20 cellular contexts compared by ENCODE assay signal in genomic region chr2:52933878-52934277, GRCh38.
A peak's percentile ranks its signal among the peaks of the same experiment; 100 is the strongest.
DNase-seq lines count a peak whose midpoint lies in the region; ATAC-seq and TF ChIP-seq lines count a peak whose summit lies in the region.
"Had no signal": no experiment of that assay in that cellular context is flagged by ENCODE, and none has a peak within 500 bp of the region (broad histone marks: within the 10 kb centered on the region; RNA-seq: fewer than 3 reads in every experiment).

No MANE protein-coding gene starts in this region.

- peak overlapping the region; percentile 54 for H3K4me3 Mint-ChIP-seq in MCF 10A (ENCODE audit: unreplicated experiment)
- H3K4me3 Mint-ChIP-seq in effector memory CD8-positive, alpha-beta T cell, result no peak overlapping the region
- H3K4me3 Mint-ChIP-seq: activated CD8-positive, alpha-beta T cell treated with anti-CD3 and anti-CD28 coated beads for 36 hours; naive thymus-derived CD4-positive, alpha-beta T cell; stimulated activated naive CD8-positive, alpha-beta T cell treated with anti-CD3 and anti-CD28 coated beads, Interleukin-15, Interleukin-2, amounts not matched to agents 100 ng/mL and 50 ng/mL, for 24 hours had no signal

- H3K9me2 ChIP-seq in MM.1S (replicated peaks; ENCODE audit: insufficient read depth, low read length), result no peaks in the 10 kb centered on the region
- no peaks in the 10 kb centered on the region for H3K9me2 ChIP-seq in hepatocyte (replicated peaks; ENCODE audit: insufficient read depth)

- peaks cover 36% of the 10 kb centered on the region for H3K4me1 Mint-ChIP-seq in MCF 10A (ENCODE audit: insufficient read depth, unreplicated experiment)
- H3K4me1 Mint-ChIP-seq in effector memory CD8-positive, alpha-beta T cell (ENCODE audit: low read depth in 2 of 2), result peaks cover 0 to 2% of the 10 kb centered on the region in 2 donors

- H3K4me2 ChIP-seq in MM.1S (ENCODE audit: low read depth, low read length) (peak overlapping the region; percentile 80; the same call in 1 of the 2 replicates), hepatocyte (peak overlapping the region; percentile 8)

- 73% methylated on average over 2 of the region's 2 CpGs for WGBS in hepatocyte (ENCODE audit: low lambda C conversion rate, missing lambda C conversion rate)

- H3F3A ChIP-seq in MM.1S (ENCODE audit: insufficient read depth, low read length), result peaks cover 17% of the 10 kb centered on the region

- DNase-seq in MM.1S, result no peak
- DNase-seq in MCF 10A (ENCODE audit: unreplicated experiment), result peak; percentile 21
- no peak for DNase-seq in hepatocyte (ENCODE audit: low spot score)
- no peak for DNase-seq in sciatic nerve (ENCODE audit: low spot score)
- no peak for DNase-seq in NCI-H446 treated with DMSO at 0.1 percent for 48 hours (lab: John Stamatoyannopoulos, UW)
- no peak for DNase-seq in substantia nigra (lab: John Stamatoyannopoulos, UW)
- DNase-seq in effector memory CD8-positive, alpha-beta T cell, result no peak
- DNase-seq: activated CD8-positive, alpha-beta T cell treated with anti-CD3 and anti-CD28 coated beads for 36 hours; activated naive CD4-positive, alpha-beta T cell; BE2C; COR-L47; DND-41; effector memory CD4-positive, alpha-beta T cell; naive thymus-derived CD4-positive, alpha-beta T cell; NCI-H1105; NCI-H2081; posterior cingulate gyrus; stimulated activated CD4-positive, alpha-beta T cell treated with anti-CD3 and anti-CD28 coated beads, Interleukin-2, amount 100 ng/mL, for 24 hours had no signal

- peaks cover 8% of the 10 kb centered on the region for H3K36me3 Mint-ChIP-seq in MCF 10A (ENCODE audit: insufficient read depth, unreplicated experiment)
- H3K36me3 Mint-ChIP-seq in effector memory CD8-positive, alpha-beta T cell (ENCODE audit: insufficient read depth), result no peaks in the 10 kb centered on the region
- H3K36me3 Mint-ChIP-seq: naive thymus-derived CD4-positive, alpha-beta T cell had no signal

- intact Hi-C loops in MCF 10A (cut with micrococcal nuclease) (no loop called here), sciatic nerve (cut with DNase I) (no loop called here)

- ATAC-seq in sciatic nerve, result peak; percentile 13
- ATAC-seq in effector memory CD8-positive, alpha-beta T cell (replicated peaks), result no peak
- ATAC-seq: activated CD4-positive, CD25-positive, alpha-beta regulatory T cell treated with anti-CD3 and anti-CD28 coated beads, Interleukin-2, amount 50 U/mL, for 24 hours; activated CD8-positive, alpha-beta T cell treated with anti-CD3 and anti-CD28 coated beads for 36 hours; naive thymus-derived CD4-positive, alpha-beta T cell had no signal

- H3K4me1 ChIP-seq in MM.1S (ENCODE audit: low read length), result peaks cover 27% of the 10 kb centered on the region
- peaks cover 9% of the 10 kb centered on the region for H3K4me1 ChIP-seq in hepatocyte (ENCODE audit: insufficient read depth)
- H3K4me1 ChIP-seq: BE2C had no signal

- H2AFZ ChIP-seq in MM.1S (ENCODE audit: low read length), result no peak overlapping the region
- peak overlapping the region; percentile 16 for H2AFZ ChIP-seq in hepatocyte

- H3K27me3 Mint-ChIP-seq in MCF 10A (ENCODE audit: insufficient read depth, unreplicated experiment), result no peaks in the 10 kb centered on the region
- H3K27me3 Mint-ChIP-seq in effector memory CD8-positive, alpha-beta T cell, result no peaks in the 10 kb centered on the region
- H3K27me3 Mint-ChIP-seq: activated CD8-positive, alpha-beta T cell treated with anti-CD3 and anti-CD28 coated beads for 36 hours; naive thymus-derived CD4-positive, alpha-beta T cell; stimulated activated naive CD8-positive, alpha-beta T cell treated with anti-CD3 and anti-CD28 coated beads, Interleukin-15, Interleukin-2, amounts not matched to agents 100 ng/mL and 50 ng/mL, for 24 hours had no signal

- TF ChIP-seq CTCF in MM.1S (IDR thresholded peaks at IDR 0.05; ENCODE audit: low read length), result no peak
- TF ChIP-seq CTCF in MCF 10A (IDR thresholded peaks at IDR 0.05; ENCODE audit: unreplicated experiment), result no peak
- no peak for TF ChIP-seq CTCF in hepatocyte (IDR thresholded peaks at IDR 0.05; ENCODE audit: poor library complexity)

- H3K9me3 ChIP-seq in MM.1S (replicated peaks; ENCODE audit: insufficient read depth, low read length), result no peaks in the 10 kb centered on the region
- H3K9me3 ChIP-seq in hepatocyte (ENCODE audit: low read depth), result no peaks in the 10 kb centered on the region
- H3K9me3 ChIP-seq: BE2C had no signal

- H3K27ac ChIP-seq in MM.1S (ENCODE audit: low read length), result no peak overlapping the region
- peak overlapping the region; percentile 47 for H3K27ac ChIP-seq in hepatocyte
- H3K27ac ChIP-seq in substantia nigra (ENCODE audit: low read depth, low read length, poor library complexity, severe bottlenecking), result no peak overlapping the region

- no peak overlapping the region for H3K9ac ChIP-seq in MM.1S (ENCODE audit: low read length)

- peak overlapping the region; percentile 93 for H3K27ac Mint-ChIP-seq in MCF 10A (ENCODE audit: low read depth, unreplicated experiment)
- no peak overlapping the region for H3K27ac Mint-ChIP-seq in effector memory CD8-positive, alpha-beta T cell
- H3K27ac Mint-ChIP-seq: activated CD8-positive, alpha-beta T cell treated with anti-CD3 and anti-CD28 coated beads for 36 hours; naive thymus-derived CD4-positive, alpha-beta T cell; stimulated activated naive CD8-positive, alpha-beta T cell treated with anti-CD3 and anti-CD28 coated beads, Interleukin-15, Interleukin-2, amounts not matched to agents 100 ng/mL and 50 ng/mL, for 24 hours had no signal

- POLR2A ChIA-PET in MCF 10A (lab: Yijun Ruan, JAX), result no interaction called here

- TSS peak; percentile 91 for BruUV-seq in MCF 10A (replicated peaks; lab: Mats Ljungman, UMichigan)

- H3K36me3 ChIP-seq in MM.1S (replicated peaks; ENCODE audit: insufficient read depth, low read length), result no peaks in the 10 kb centered on the region
- no peaks in the 10 kb centered on the region for H3K36me3 ChIP-seq in hepatocyte (replicated peaks; ENCODE audit: insufficient read depth, low read depth)
- H3K36me3 ChIP-seq: BE2C had no signal

- no peaks in the 10 kb centered on the region for H3K27me3 ChIP-seq in MM.1S (replicated peaks; ENCODE audit: insufficient read depth, low read length)
- H3K27me3 ChIP-seq in hepatocyte, result no peaks in the 10 kb centered on the region
- H3K27me3 ChIP-seq: BE2C had no signal

- CTCF ChIA-PET in MCF 10A (lab: Yijun Ruan, JAX), result interaction anchor here (0.6 kb wide), 1 partner anchor 33 kb away, joined by 4 read pairs; no protein-coding TSS in a partner anchor

- H3K79me2 ChIP-seq in MM.1S (ENCODE audit: low read length) (no peaks in the 10 kb centered on the region), hepatocyte (no peaks in the 10 kb centered on the region)

- H4K20me1 ChIP-seq in MM.1S (ENCODE audit: insufficient read depth, low read length) (no peaks in the 10 kb centered on the region), hepatocyte (ENCODE audit: insufficient read depth, poor library complexity, severe bottlenecking) (no peaks in the 10 kb centered on the region)

- H3K4me3 ChIP-seq in MM.1S (ENCODE audit: low read length), result no peak overlapping the region
- no peak overlapping the region for H3K4me3 ChIP-seq in hepatocyte

- H3K9me3 Mint-ChIP-seq in MCF 10A (ENCODE audit: unreplicated experiment), result no peaks in the 10 kb centered on the region
- H3K9me3 Mint-ChIP-seq in effector memory CD8-positive, alpha-beta T cell, result peaks cover 10 to 13% of the 10 kb centered on the region in 2 donors
